8 cellular contexts compared by ENCODE assay signal in genomic region chr1:161399257-161399998, GRCh38. TPM values are rescaled to one million over a fixed set of nuclear protein-coding genes. Genes with fewer than 3 reads are reported as not detected.
DNase-seq lines count a peak whose midpoint lies in the region; ATAC-seq and TF ChIP-seq lines count a peak whose summit lies in the region.

No MANE protein-coding gene starts in this region.

- peak; percentile 77 for ATAC-seq in HG02588 (IDR thresholded peaks at IDR 0.05; ENCODE audit: unreplicated experiment)
- peak; percentile 88 for ATAC-seq in SK-N-SH treated with all-trans-retinoic acid at 6 μM for 48 hours
- peak; percentile 94 for ATAC-seq in thoracic aorta (ENCODE audit: insufficient number of reproducible peaks, low FRiP score, low read depth)

- DNase-seq in NCI-H1092 treated with DMSO at 0.1 percent for 48 hours (lab: John Stamatoyannopoulos, UW): peak; percentile 93
- DNase-seq in glutamatergic neuron: peak; percentile 77
- peak; percentile 93 for DNase-seq in osteoblast (ENCODE audit: insufficient read length, low spot score, missing footprints)
- peak; percentile 78 for DNase-seq in thoracic aorta (ENCODE audit: low spot score)

- H3K9me3 ChIP-seq in osteoblast (ENCODE audit: low read depth, low read length) (no peaks in the 10 kb centered on the region), thoracic aorta (no peaks in the 10 kb centered on the region)

- peak overlapping the region; percentile 78 for H3K4me2 ChIP-seq in osteoblast (ENCODE audit: insufficient read depth, low read length)

- H3K4me3 Mint-ChIP-seq in activated naive CD8-positive, alpha-beta T cell: peak overlapping the region; percentile 99
- peak overlapping the region; percentile 96 for H3K4me3 Mint-ChIP-seq in glutamatergic neuron (ENCODE audit: unreplicated experiment)

- peaks cover 3% of the 10 kb centered on the region for H3K36me3 Mint-ChIP-seq in activated naive CD8-positive, alpha-beta T cell
- H3K36me3 Mint-ChIP-seq in glutamatergic neuron (ENCODE audit: unreplicated experiment): no peaks in the 10 kb centered on the region

- peaks cover 3% of the 10 kb centered on the region for H3K27me3 Mint-ChIP-seq in activated naive CD8-positive, alpha-beta T cell
- H3K27me3 Mint-ChIP-seq in glutamatergic neuron (ENCODE audit: unreplicated experiment): peaks cover 17% of the 10 kb centered on the region

- peaks cover 8% of the 10 kb centered on the region for H3K4me1 ChIP-seq in osteoblast (ENCODE audit: insufficient read depth, low read length)
- H3K4me1 ChIP-seq in thoracic aorta (ENCODE audit: control insufficient read depth in 1 of 2, low read depth in 2 of 2): peaks cover 3 to 9% of the 10 kb centered on the region in 2 donors

- TF ChIP-seq POLR2A in GM10847 (IDR thresholded peaks at IDR 0.05; ENCODE audit: extremely low read depth, insufficient read length): peak; percentile 61

- TF ChIP-seq CTCF in glutamatergic neuron (IDR thresholded peaks at IDR 0.05; ENCODE audit: partially characterized antibody, unreplicated experiment) (peak; percentile 51), osteoblast (IDR thresholded peaks at IDR 0.05; ENCODE audit: extremely low read depth, low read depth, low read length) (peak; percentile 38), thoracic aorta (IDR thresholded peaks at IDR 0.05) (peak; percentile 33)

- H3K4me1 Mint-ChIP-seq in activated naive CD8-positive, alpha-beta T cell (ENCODE audit: low read depth): peaks cover 29% of the 10 kb centered on the region
- H3K4me1 Mint-ChIP-seq in glutamatergic neuron (ENCODE audit: low read depth, unreplicated experiment): peaks cover 4% of the 10 kb centered on the region

- H3K27me3 ChIP-seq in osteoblast (ENCODE audit: insufficient read depth, low read length) (no peaks in the 10 kb centered on the region), thoracic aorta (replicated peaks; ENCODE audit: insufficient read depth) (no peaks in the 10 kb centered on the region)

- H4K20me1 ChIP-seq in osteoblast (ENCODE audit: insufficient read depth, low read length): no peaks in the 10 kb centered on the region

- peak overlapping the region; percentile 99 for H3K27ac ChIP-seq in osteoblast (ENCODE audit: low read depth, low read length)
- peak overlapping the region; percentile 100 for H3K27ac ChIP-seq in thoracic aorta

- H3K79me2 ChIP-seq in osteoblast (ENCODE audit: insufficient read depth, low read length): no peaks in the 10 kb centered on the region

- peak overlapping the region; percentile 96 for H2AFZ ChIP-seq in osteoblast (ENCODE audit: low read length)

- H3K36me3 ChIP-seq in osteoblast (ENCODE audit: insufficient read depth, low read length) (no peaks in the 10 kb centered on the region), thoracic aorta (no peaks in the 10 kb centered on the region)

- no peaks in the 10 kb centered on the region for H3K9me3 Mint-ChIP-seq in activated naive CD8-positive, alpha-beta T cell (ENCODE audit: low read depth)
- peaks cover 20% of the 10 kb centered on the region for H3K9me3 Mint-ChIP-seq in glutamatergic neuron (ENCODE audit: unreplicated experiment)

- peak overlapping the region; percentile 99 for H3K27ac Mint-ChIP-seq in activated naive CD8-positive, alpha-beta T cell
- H3K27ac Mint-ChIP-seq in glutamatergic neuron (ENCODE audit: unreplicated experiment): peak overlapping the region; percentile 99

- H3K4me3 ChIP-seq in osteoblast (ENCODE audit: insufficient read depth, low read length) (peak overlapping the region; percentile 89), thoracic aorta (peak overlapping the region; percentile 100)

TF ChIP-seq in SK-N-SH treated with all-trans-retinoic acid at 6 μM for 48 hours, 23 proteins besides CTCF, POLR2A, EP300 and RAD21:
- TF ChIP-seq ZC3H10 (CRISPR knock-in tag; IDR thresholded peaks at IDR 0.05) (0 out of 2 replicates have a peak, but pooled peaks have one; percentile 8), TOX (CRISPR knock-in tag; IDR thresholded peaks at IDR 0.05; ENCODE audit: borderline replicate concordance) (no peak), ZFP3 (CRISPR knock-in tag; IDR thresholded peaks at IDR 0.05) (0 out of 2 replicates have a peak, but pooled peaks have one; percentile 19), POU6F1 (CRISPR knock-in tag; IDR thresholded peaks at IDR 0.05; ENCODE audit: borderline replicate concordance, low read depth) (0 out of 2 replicates have a peak, but pooled peaks have one; percentile 13), ARNTL (CRISPR knock-in tag; IDR thresholded peaks at IDR 0.05; ENCODE audit: borderline replicate concordance, low read depth) (no peak)

RNA-seq across cellular contexts. Expression of gene CFAP126, which starts 31.8 kb away (rescaled TPM):
- not detected for total RNA-seq in glutamatergic neuron (ENCODE audit: unreplicated experiment)
- not detected in 2 replicates for total RNA-seq in osteoblast
- total RNA-seq in thoracic aorta: not detected

Comparison
In these comparisons a context has a peak if more than half of its experiments do, and no peak if none do; other contexts are left out.
1. Peak in every context shown above with its lines: DNase-seq, ATAC-seq, H3K4me3 ChIP-seq and H3K27ac ChIP-seq.